8 cellular contexts compared by ENCODE assay signal in the genomic region with DNA sequence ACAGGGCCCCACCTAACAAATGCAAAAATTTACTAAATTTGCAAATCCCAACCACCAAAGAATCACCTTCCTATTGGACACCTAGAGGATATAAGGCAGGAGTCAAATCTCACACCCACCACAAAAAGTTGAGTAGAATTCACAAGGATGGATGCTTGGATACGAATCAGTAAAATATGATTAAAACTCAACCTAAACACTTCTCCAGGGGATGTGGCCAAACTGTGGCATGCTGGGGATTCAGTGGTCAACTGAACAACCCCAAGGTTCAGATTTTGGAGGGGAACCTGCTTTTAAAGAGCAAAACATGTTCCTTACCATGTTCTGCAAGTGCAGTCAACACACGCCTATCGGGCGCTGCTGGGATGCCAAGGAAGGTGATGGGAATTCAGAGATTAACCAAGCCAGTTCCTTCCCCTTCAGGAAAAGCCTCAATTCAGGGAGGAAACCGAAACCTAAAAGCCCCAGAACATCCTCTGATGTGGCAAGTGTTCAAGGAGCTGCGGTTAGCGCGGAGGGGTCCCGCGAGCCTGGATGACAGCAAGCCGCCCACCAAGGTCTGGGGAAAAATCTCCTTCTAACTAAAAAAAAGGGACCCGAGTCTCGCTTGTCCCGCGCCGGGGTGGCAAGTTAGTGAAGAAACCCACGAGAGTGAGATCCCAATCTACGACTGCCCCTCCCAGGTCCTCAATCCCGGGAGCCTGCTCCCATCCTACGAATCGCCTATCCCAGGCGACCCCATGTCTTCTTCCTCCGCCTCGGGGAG. TPM values are rescaled to one million over a fixed set of nuclear protein-coding genes. Genes with fewer than 3 reads are reported as not detected.
A peak's percentile ranks its signal among the peaks of the same experiment; 100 is the strongest.
DNase-seq lines count a peak whose midpoint lies in the region; ATAC-seq and TF ChIP-seq lines count a peak whose summit lies in the region.

No MANE protein-coding gene starts in this region.

- peaks cover 4% of the 10 kb centered on the region; the same call in 1 of the 2 replicates for H3K4me1 ChIP-seq in SJSA1 (replicated peaks)

- H3K4me1 Mint-ChIP-seq in Calu3 (ENCODE audit: low read depth, unreplicated experiment), result peaks cover 41% of the 10 kb centered on the region
- H3K4me1 Mint-ChIP-seq in stimulated activated naive B cell treated with anti-CD40 and anti-IgM and Interleukin-4, amounts not matched to agents 10 μg/mL and 1 μg/mL and 100 μg/mL, for 72 hours, result peaks cover 18 to 40% of the 10 kb centered on the region in 2 donors

- CTCF ChIA-PET in Calu3 (lab: Charles Lee), result interaction anchor here (0.6 to 0.7 kb wide), 2 partner anchors 26 to 332 kb away, joined by 3 read pairs; no protein-coding TSS in a partner anchor

- intact Hi-C loops in Calu3 (cut with micrococcal nuclease; ENCODE audit: unreplicated experiment), result no loop called here

- peak overlapping the region; percentile 88 for H3K4me3 Mint-ChIP-seq in Calu3 (ENCODE audit: low read depth, unreplicated experiment)
- peak overlapping the region; percentile 95 for H3K4me3 Mint-ChIP-seq in stimulated activated naive B cell treated with anti-CD40 and anti-IgM and Interleukin-4, amounts not matched to agents 10 μg/mL and 1 μg/mL and 100 μg/mL, for 72 hours

- no peaks in the 10 kb centered on the region for H3K9me3 Mint-ChIP-seq in Calu3 (ENCODE audit: low read depth, unreplicated experiment)
- no peaks in the 10 kb centered on the region for H3K9me3 Mint-ChIP-seq in stimulated activated naive B cell treated with anti-CD40 and anti-IgM and Interleukin-4, amounts not matched to agents 10 μg/mL and 1 μg/mL and 100 μg/mL, for 72 hours

- H3K36me3 Mint-ChIP-seq in Calu3 (ENCODE audit: insufficient read depth, unreplicated experiment), result peaks cover 22% of the 10 kb centered on the region
- peaks cover 0 to 4% of the 10 kb centered on the region in 2 donors for H3K36me3 Mint-ChIP-seq in stimulated activated naive B cell treated with anti-CD40 and anti-IgM and Interleukin-4, amounts not matched to agents 10 μg/mL and 1 μg/mL and 100 μg/mL, for 72 hours

- H3K4me3 ChIP-seq in SJSA1, result peak overlapping the region; percentile 54

- H3K36me3 ChIP-seq in SJSA1, result no peaks in the 10 kb centered on the region

- no peaks in the 10 kb centered on the region for H3K9me3 ChIP-seq in SJSA1 (replicated peaks)

- no TSS peak for BruUV-seq in Calu3 (replicated peaks; lab: Mats Ljungman, UMichigan)

- DNase-seq in Calu3 (peak; percentile 50), H4 (ENCODE audit: low spot score) (peak; percentile 21), SJSA1 (ENCODE audit: low read depth in 1 of 2, low spot score in 2 of 2) (peak in 1 of 2 experiments; percentile 26), caudate nucleus (lab: John Stamatoyannopoulos, UW) (peak in 23 of 61 donors; percentile 3 to 53 (median 25)), kidney tubule cell (ENCODE audit: low spot score) (peak; percentile 54)
- DNase-seq in stimulated activated naive B cell treated with anti-CD40 and anti-IgM and Interleukin-4, amounts not matched to agents 10 μg/mL and 1 μg/mL and 100 μg/mL, for 72 hours, result no peak

- H3K27me3 ChIP-seq in SJSA1 (replicated peaks), result no peaks in the 10 kb centered on the region

- peak overlapping the region; percentile 82 for H3K27ac Mint-ChIP-seq in Calu3 (ENCODE audit: unreplicated experiment)
- H3K27ac Mint-ChIP-seq in stimulated activated naive B cell treated with anti-CD40 and anti-IgM and Interleukin-4, amounts not matched to agents 10 μg/mL and 1 μg/mL and 100 μg/mL, for 72 hours, result peak overlapping the region; percentile 87

- TF ChIP-seq CTCF in Calu3 (IDR thresholded peaks at IDR 0.05; ENCODE audit: unreplicated experiment), result no peak

- no peak for ATAC-seq in stimulated activated naive B cell treated with anti-CD40 and anti-IgM and Interleukin-4, amounts not matched to agents 10 μg/mL and 1 μg/mL and 100 μg/mL, for 72 hours (replicated peaks)
- ATAC-seq in GM18907 (IDR thresholded peaks at IDR 0.05; ENCODE audit: unreplicated experiment) (no peak), HG03460 (IDR thresholded peaks at IDR 0.05; ENCODE audit: unreplicated experiment) (no peak)

- H3K27ac ChIP-seq in SJSA1, result no peak overlapping the region
- peak overlapping the region; percentile 85 for H3K27ac ChIP-seq in caudate nucleus (ENCODE audit: low read depth, low read length)

- no peaks in the 10 kb centered on the region for H3K27me3 Mint-ChIP-seq in Calu3 (ENCODE audit: unreplicated experiment)
- no peaks in the 10 kb centered on the region for H3K27me3 Mint-ChIP-seq in stimulated activated naive B cell treated with anti-CD40 and anti-IgM and Interleukin-4, amounts not matched to agents 10 μg/mL and 1 μg/mL and 100 μg/mL, for 72 hours

RNA-seq across cellular contexts. Expression of gene SAMHD1, which starts 0.9 kb away (rescaled TPM):
- total RNA-seq in Calu3 (2022), result 54.3 and 93.5 TPM in 2 replicates
- total RNA-seq in H4 (2014; rRNA removed; shearing (Covaris generic)), result 23.9 and 24.4 TPM in 2 replicates
- total RNA-seq in SJSA1 (2014; rRNA removed; shearing (Covaris generic)), result 8.2 and 13.8 TPM in 2 replicates
